Comparison of ENCODE assay signal across 8 cellular contexts in the genomic region with DNA sequence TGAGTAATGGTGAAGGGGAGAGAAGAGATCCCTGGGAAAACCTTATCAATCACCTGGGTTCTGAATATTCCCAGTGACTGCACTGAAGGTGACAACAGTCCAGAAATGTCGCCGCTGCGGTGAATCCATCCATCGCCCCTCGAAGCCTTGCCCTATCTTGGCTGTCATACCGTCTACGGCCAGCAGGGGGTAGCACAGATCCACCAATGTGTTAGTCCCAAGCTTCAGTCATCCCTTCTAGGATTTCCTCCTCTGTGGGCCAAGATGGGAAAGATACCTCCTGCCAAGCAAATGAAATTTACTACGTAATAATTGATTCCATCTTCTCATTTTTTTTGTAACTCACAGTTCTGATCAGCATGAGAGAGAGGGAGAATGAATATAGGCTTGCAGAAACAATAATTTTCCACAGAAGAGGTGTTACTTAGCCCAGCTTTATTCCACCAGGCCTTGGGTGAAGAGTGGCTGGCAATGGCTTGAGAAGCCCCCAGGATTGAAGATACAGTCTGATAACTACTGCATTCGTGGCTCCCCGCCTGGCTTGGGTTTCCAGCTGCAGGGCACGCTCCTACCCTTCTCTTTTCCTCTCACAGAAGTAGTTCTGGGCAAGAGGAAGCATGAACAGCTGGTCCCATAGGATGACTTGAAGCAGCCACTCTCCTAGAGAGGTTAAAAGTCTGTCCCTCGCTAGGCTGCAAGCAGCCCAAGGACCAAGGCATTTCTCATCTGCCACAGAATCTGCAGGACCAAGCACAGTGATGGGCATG. TPM values are rescaled to one million over a fixed set of nuclear protein-coding genes. Genes with fewer than 3 reads are reported as not detected.
A peak's percentile ranks its signal among the peaks of the same experiment; 100 is the strongest.
DNase-seq lines count a peak whose midpoint lies in the region; ATAC-seq and TF ChIP-seq lines count a peak whose summit lies in the region.

No MANE protein-coding gene starts in this region.

- WGBS in mammary epithelial cell (ENCODE audit: low coverage, missing lambda C conversion rate): 12% methylated on average over 12 of the region's 12 CpGs

- H3K27me3 ChIP-seq in A673 (replicated peaks; ENCODE audit: insufficient read depth, low read depth, low read length, poor library complexity) (peaks cover 4% of the 10 kb centered on the region), mammary epithelial cell (ENCODE audit: insufficient read depth, low read length) (no peaks in the 10 kb centered on the region)

- no peaks in the 10 kb centered on the region for H3K36me3 ChIP-seq in A673 (ENCODE audit: insufficient read depth, low read length, poor library complexity, severe bottlenecking)
- H3K36me3 ChIP-seq in mammary epithelial cell (ENCODE audit: insufficient read depth, low read length): no peaks in the 10 kb centered on the region

- peak overlapping the region; percentile 54 for H3K27ac Mint-ChIP-seq in activated B cell treated with CpG ODN at 0.5 μM for 24 hours

- CTCF ChIA-PET in A673 (lab: Charles Lee): interaction anchor here (0.5 to 1.9 kb wide), 9 partner anchors 16 to 248 kb away, joined by 3 to 8 read pairs (median 4); a partner anchor contains a TSS
- CTCF ChIA-PET in activated B cell treated with CpG ODN at 0.5 μM for 24 hours (lab: Charles Lee): interaction anchor here (0.6 to 11.7 kb wide), 34 partner anchors 12 to 633 kb away, joined by 3 to 203 read pairs (median 6); a partner anchor contains a TSS
- CTCF ChIA-PET in mammary epithelial cell (lab: Charles Lee; ENCODE audit: low non-redundant PET): interaction anchor here (0.5 to 1.4 kb wide), 5 partner anchors 9 to 172 kb away, joined by 3 to 20 read pairs (median 7); a partner anchor contains a TSS

- POLR2A ChIA-PET in A673 (lab: Charles Lee; ENCODE audit: low non-redundant PET): no interaction called here
- POLR2A ChIA-PET in activated B cell treated with CpG ODN at 0.5 μM for 24 hours (lab: Charles Lee): interaction anchor here (0.6 to 10.0 kb wide), 19 partner anchors 15 to 168 kb away, joined by 3 to 378 read pairs (median 5); a partner anchor contains a TSS

- peak overlapping the region; percentile 82 for H3K4me3 Mint-ChIP-seq in activated B cell treated with CpG ODN at 0.5 μM for 24 hours

- H3K9me3 Mint-ChIP-seq in activated B cell treated with CpG ODN at 0.5 μM for 24 hours: no peaks in the 10 kb centered on the region

- DNase-seq in A673 (ENCODE audit: low spot score): peak; percentile 79
- peak; percentile 43 for DNase-seq in GOT3 (lab: John Stamatoyannopoulos, UW)
- peak; percentile 86 for DNase-seq in NCI-H2227 treated with DMSO at 0.1 percent for 48 hours (lab: John Stamatoyannopoulos, UW)
- peak; percentile 83 for DNase-seq in activated B cell treated with CpG ODN at 0.5 μM for 24 hours
- peak; percentile 55 for DNase-seq in mammary epithelial cell
- DNase-seq in islet precursor cell: peak; percentile 93
- DNase-seq in stimulated activated CD4-positive, alpha-beta T cell treated with anti-CD3 and anti-CD28 coated beads, Interleukin-1b, Interleukin-23, amount 100 ng/mL, for 24 hours (ENCODE audit: low read depth in 4 of 4, low spot score in 1 of 4): peak; percentile 79 to 92 (median 80)

- no peaks in the 10 kb centered on the region for H3K27me3 Mint-ChIP-seq in activated B cell treated with CpG ODN at 0.5 μM for 24 hours

- H3K36me3 Mint-ChIP-seq in activated B cell treated with CpG ODN at 0.5 μM for 24 hours (ENCODE audit: low read depth): peaks cover 61% of the 10 kb centered on the region

- H3K27ac ChIP-seq in A673 (ENCODE audit: low read depth, low read length, poor library complexity, severe bottlenecking): no peak overlapping the region
- H3K27ac ChIP-seq in mammary epithelial cell (ENCODE audit: insufficient read depth, low read depth, low read length): no peak overlapping the region

- intact Hi-C loops in A673 (cut with micrococcal nuclease; ENCODE audit: unreplicated experiment): loop anchor here (1.0 kb wide), 1 partner anchor 166 kb away; no protein-coding TSS in a partner anchor
- intact Hi-C loops in activated B cell treated with CpG ODN at 0.5 μM for 24 hours (cut with micrococcal nuclease): loop anchor here (1.0 kb wide), 5 partner anchors 10 to 166 kb away; no protein-coding TSS in a partner anchor
- intact Hi-C loops in mammary epithelial cell (cut with micrococcal nuclease): loop anchor here (1.0 to 5.0 kb wide), 8 partner anchors 16 to 613 kb away; a partner anchor contains a TSS

- peak; percentile 74 for TF ChIP-seq CTCF in A673 (conservative IDR thresholded peaks at IDR 0.05; ENCODE audit: low read depth, low read length)
- peak; percentile 95 for TF ChIP-seq CTCF in activated B cell treated with CpG ODN at 0.5 μM for 24 hours (IDR thresholded peaks at IDR 0.05)
- TF ChIP-seq CTCF in mammary epithelial cell (conservative IDR thresholded peaks at IDR 0.05 in 1 of 2, IDR thresholded peaks at IDR 0.05 in 1 of 2; ENCODE audit: extremely low read depth in 1 of 2, insufficient read depth in 1 of 2, low read depth in 1 of 2, low read length in 2 of 2): peak; percentile 84 to 93

- dilution Hi-C loops in mammary epithelial cell (cut with HindIII; ENCODE audit: low sequenced_read_pairs): loop anchor here (5.0 kb wide), 3 partner anchors 48 to 168 kb away; no protein-coding TSS in a partner anchor

- in situ Hi-C loops in mammary epithelial cell (cut with MboI; ENCODE audit: low sequenced_read_pairs in 2 of 2): loop anchor here in 1 of 2 donors (25.0 kb wide), 1 partner anchor 643 kb away; no protein-coding TSS in a partner anchor

- peaks cover 40% of the 10 kb centered on the region for H3K4me1 Mint-ChIP-seq in activated B cell treated with CpG ODN at 0.5 μM for 24 hours

- no peak overlapping the region for H2AFZ ChIP-seq in mammary epithelial cell (ENCODE audit: low read depth, low read length)

- BruUV-seq in A673 (replicated peaks; lab: Mats Ljungman, UMichigan): no TSS peak
- BruUV-seq in mammary epithelial cell (replicated peaks; lab: Mats Ljungman, UMichigan): no TSS peak

- H3K4me1 ChIP-seq in A673 (ENCODE audit: insufficient read depth, low read length, poor library complexity, severe bottlenecking) (peaks cover 4% of the 10 kb centered on the region), mammary epithelial cell (ENCODE audit: insufficient read depth, low read length) (peaks cover 9% of the 10 kb centered on the region)

- H3K9me3 ChIP-seq in A673 (ENCODE audit: low read depth, low read length, poor library complexity, severe bottlenecking) (no peaks in the 10 kb centered on the region), mammary epithelial cell (replicated peaks; ENCODE audit: insufficient read depth, low read length) (no peaks in the 10 kb centered on the region)

- no peaks in the 10 kb centered on the region for H4K20me1 ChIP-seq in mammary epithelial cell (ENCODE audit: insufficient read depth, low read length)

- no peak overlapping the region for H3K9ac ChIP-seq in mammary epithelial cell (ENCODE audit: insufficient read depth, low read length)

- ATAC-seq in activated B cell treated with CpG ODN at 0.5 μM for 24 hours (ENCODE audit: low read depth): peak; percentile 29
- no peak for ATAC-seq in GM19035 (IDR thresholded peaks at IDR 0.05; ENCODE audit: unreplicated experiment)

- H3K4me2 ChIP-seq in mammary epithelial cell (ENCODE audit: insufficient read depth, low read depth, low read length): peak overlapping the region; percentile 1

- H3K4me3 ChIP-seq in A673 (ENCODE audit: low read depth, low read length, poor library complexity, severe bottlenecking) (no peak overlapping the region), mammary epithelial cell (replicated peaks in 1 of 3; ENCODE audit: insufficient read depth in 1 of 3, low read depth in 2 of 3, low read length in 3 of 3) (no peak overlapping the region)

- H3K79me2 ChIP-seq in mammary epithelial cell (ENCODE audit: insufficient read depth, low read length): no peaks in the 10 kb centered on the region

RNA-seq across cellular contexts. Expression of a gene that starts 2.6 kb away (rescaled TPM):
- total RNA-seq in A673 (2021) (1.0 and 1.4 TPM in 2 replicates), activated B cell treated with CpG ODN at 0.5 μM for 24 hours (310 and 351 TPM in 2 replicates), mammary epithelial cell (1 to 10 TPM; 1.5 to 3.5 TPM)
- 2.0 TPM for polyA plus RNA-seq in mammary epithelial cell
- polyA minus RNA-seq in mammary epithelial cell: 8.4 TPM

RNA-seq across cellular contexts. Expression of a gene that starts 42.8 kb away (rescaled TPM):
- total RNA-seq in A673 (2021) (0.22 TPM in 1 of 2 replicates, not detected in the other), activated B cell treated with CpG ODN at 0.5 μM for 24 hours (0.27 and 0.39 TPM in 2 replicates), mammary epithelial cell (under 1 TPM in 1 of 2 donors, not detected in 1; 0.21 TPM)
- polyA plus RNA-seq in mammary epithelial cell: not detected
- polyA minus RNA-seq in mammary epithelial cell: not detected

RNA-seq across cellular contexts. Expression of a gene that starts 57.4 kb away (rescaled TPM):
- total RNA-seq in A673 (2021) (4.6 and 4.8 TPM in 2 replicates), activated B cell treated with CpG ODN at 0.5 μM for 24 hours (8.9 and 11.1 TPM in 2 replicates), mammary epithelial cell (1 to 10 TPM; 2.8 to 7.7 TPM)
- 4.0 TPM for polyA plus RNA-seq in mammary epithelial cell
- polyA minus RNA-seq in mammary epithelial cell: not detected

Comparison
In these comparisons a context has a peak if more than half of its experiments do, and no peak if none do; other contexts are left out.
1. DNase-seq: peak in every context shown above with its lines; median percentile 93 in islet precursor cell; 86 in NCI-H2227 treated with DMSO at 0.1 percent for 48 hours; 83 in activated B cell treated with CpG ODN at 0.5 μM for 24 hours; 80 in stimulated activated CD4-positive, alpha-beta T cell treated with anti-CD3 and anti-CD28 coated beads, Interleukin-1b, Interleukin-23, amount 100 ng/mL, for 24 hours; 79 in A673; 55 in mammary epithelial cell; 43 in GOT3.
2. RNA of a gene that starts 2.6 kb away (total RNA-seq): 310 to 351 TPM in activated B cell treated with CpG ODN at 0.5 μM for 24 hours; 1.5 to 3.5 TPM in mammary epithelial cell and 1.0 to 1.4 TPM in A673; every median in the first group is over 10 times any median in the second.
3. Peak in every context shown above with its lines, with median percentiles within 50 percentile points of each other: CTCF ChIP-seq.